Comparison of ENCODE assay signal across 12 cellular contexts in genomic region chr5:10635861-10636350, GRCh38.
DNase-seq lines count a peak whose midpoint lies in the region; ATAC-seq and TF ChIP-seq lines count a peak whose summit lies in the region.
"Had no signal": no experiment of that assay in that cellular context is flagged by ENCODE, and none has a peak within 500 bp of the region (broad histone marks: within the 10 kb centered on the region; RNA-seq: fewer than 3 reads in every experiment).

No MANE protein-coding gene starts in this region.

- no peak overlapping the region for H3K27ac ChIP-seq in CD4-positive, alpha-beta T cell (ENCODE audit: low read depth, low read length)
- H3K27ac ChIP-seq in OCI-LY3 (ENCODE audit: low read length) = peak overlapping the region; percentile 99
- no peak overlapping the region for H3K27ac ChIP-seq in effector memory CD4-positive, alpha-beta T cell (ENCODE audit: insufficient read depth, low read length, poor library complexity, severe bottlenecking)
- H3K27ac ChIP-seq: vagina had no signal

- no peaks in the 10 kb centered on the region for H3K9me3 ChIP-seq in CD4-positive, alpha-beta T cell (ENCODE audit: control insufficient read depth, low read length)
- H3K9me3 ChIP-seq in OCI-LY3 (ENCODE audit: insufficient read depth, low read length) = no peaks in the 10 kb centered on the region
- no peaks in the 10 kb centered on the region for H3K9me3 ChIP-seq in effector memory CD4-positive, alpha-beta T cell (ENCODE audit: control insufficient read depth, low read length)
- H3K9me3 ChIP-seq: vagina had no signal

- no peaks in the 10 kb centered on the region for H3K9me3 Mint-ChIP-seq in CD4-positive, alpha-beta T cell
- H3K9me3 Mint-ChIP-seq in effector memory CD8-positive, alpha-beta T cell = peaks cover 3 to 8% of the 10 kb centered on the region in 2 donors

- H3K9ac ChIP-seq in OCI-LY3 (ENCODE audit: low read length) = peak overlapping the region; percentile 85

- peak overlapping the region; percentile 93 for H3K4me2 ChIP-seq in OCI-LY3 (ENCODE audit: low read length)

- CTCF ChIA-PET in CD4-positive, alpha-beta T cell (lab: Charles Lee) = interaction anchor here (0.8 kb wide), 1 partner anchor 8 kb away, joined by 3 read pairs; no protein-coding TSS in a partner anchor

- intact Hi-C loops in CD4-positive, alpha-beta T cell (cut with DNase I, micrococcal nuclease) = no loop called here

- no peaks in the 10 kb centered on the region for H3K36me3 Mint-ChIP-seq in CD4-positive, alpha-beta T cell (ENCODE audit: low read depth)
- peaks cover 15% of the 10 kb centered on the region for H3K36me3 Mint-ChIP-seq in effector memory CD8-positive, alpha-beta T cell (ENCODE audit: insufficient read depth)

- no peak overlapping the region for H2AFZ ChIP-seq in OCI-LY3 (ENCODE audit: low read depth, low read length)

- POLR2A ChIA-PET in CD4-positive, alpha-beta T cell (lab: Charles Lee) = no interaction called here

- H3K4me3 Mint-ChIP-seq in CD4-positive, alpha-beta T cell = no peak overlapping the region
- H3K4me3 Mint-ChIP-seq in effector memory CD8-positive, alpha-beta T cell = peak overlapping the region; percentile 58 to 79

- peaks cover 62% of the 10 kb centered on the region for H3K4me1 ChIP-seq in OCI-LY3 (ENCODE audit: low read length)
- peaks cover 27% of the 10 kb centered on the region for H3K4me1 ChIP-seq in effector memory CD4-positive, alpha-beta T cell (ENCODE audit: control insufficient read depth, insufficient read depth, low read length, poor library complexity, severe bottlenecking)

- H3K36me3 ChIP-seq in OCI-LY3 (replicated peaks; ENCODE audit: low read depth, low read length) = peaks cover 28% of the 10 kb centered on the region
- H3K36me3 ChIP-seq in effector memory CD4-positive, alpha-beta T cell (ENCODE audit: control insufficient read depth, insufficient read depth, low read length) = no peaks in the 10 kb centered on the region
- H3K36me3 ChIP-seq: vagina had no signal

- no peak for TF ChIP-seq CTCF in CD4-positive, alpha-beta T cell (IDR thresholded peaks at IDR 0.05)
- no peak for TF ChIP-seq CTCF in OCI-LY3 (IDR thresholded peaks at IDR 0.05; ENCODE audit: low read depth, low read length)

- peaks cover 37% of the 10 kb centered on the region for H3K4me1 Mint-ChIP-seq in CD4-positive, alpha-beta T cell (ENCODE audit: low read depth)
- peaks cover 38 to 51% of the 10 kb centered on the region in 2 donors for H3K4me1 Mint-ChIP-seq in effector memory CD8-positive, alpha-beta T cell (ENCODE audit: low read depth in 2 of 2)

- peak overlapping the region; percentile 65 for H3K4me3 ChIP-seq in OCI-LY3 (ENCODE audit: low read length)
- no peak overlapping the region for H3K4me3 ChIP-seq in effector memory CD4-positive, alpha-beta T cell (ENCODE audit: insufficient read depth, low read depth, low read length, poor library complexity, severe bottlenecking)
- H3K4me3 ChIP-seq: vagina had no signal

- no peak for DNase-seq in CD4-positive, alpha-beta T cell
- no peak for DNase-seq in effector memory CD8-positive, alpha-beta T cell
- DNase-seq in anterior cingulate cortex (lab: John Stamatoyannopoulos, UW) (no peak), inferior parietal cortex (ENCODE audit: extremely low spot score) (no peak)
- no peak for DNase-seq in effector memory CD4-positive, alpha-beta T cell
- DNase-seq: cerebellar nuclear complex, DMS 273 treated with DMSO at 0.1 percent for 48 hours, NCI-H187 had no signal

- no peaks in the 10 kb centered on the region for H3K27me3 ChIP-seq in CD4-positive, alpha-beta T cell (ENCODE audit: control insufficient read depth, insufficient read depth, low read length)
- no peaks in the 10 kb centered on the region for H3K27me3 ChIP-seq in OCI-LY3 (ENCODE audit: low read depth, low read length)
- no peaks in the 10 kb centered on the region for H3K27me3 ChIP-seq in effector memory CD4-positive, alpha-beta T cell (replicated peaks; ENCODE audit: control insufficient read depth, insufficient read depth, low read length, poor library complexity, severe bottlenecking)
- H3K27me3 ChIP-seq: vagina had no signal

- peaks cover 71% of the 10 kb centered on the region for H3K79me2 ChIP-seq in OCI-LY3 (ENCODE audit: low read length)

- peak overlapping the region; percentile 10 for H3K27ac Mint-ChIP-seq in CD4-positive, alpha-beta T cell
- H3K27ac Mint-ChIP-seq in effector memory CD8-positive, alpha-beta T cell = peak overlapping the region; percentile 89 to 95

- no peaks in the 10 kb centered on the region for H3K27me3 Mint-ChIP-seq in CD4-positive, alpha-beta T cell
- H3K27me3 Mint-ChIP-seq in effector memory CD8-positive, alpha-beta T cell = peaks cover 0 to 7% of the 10 kb centered on the region in 2 donors

- no peaks in the 10 kb centered on the region for H4K20me1 ChIP-seq in OCI-LY3 (ENCODE audit: insufficient read depth, low read length)

- ATAC-seq in CD4-positive, alpha-beta T cell (ENCODE audit: poor library complexity) = no peak
- ATAC-seq in GM18907 (IDR thresholded peaks at IDR 0.05; ENCODE audit: unreplicated experiment) (peak; percentile 4), GM21447 (IDR thresholded peaks at IDR 0.05; ENCODE audit: unreplicated experiment) (no peak)
- ATAC-seq in effector memory CD8-positive, alpha-beta T cell (replicated peaks) = no peak
